In the genomic region with DNA sequence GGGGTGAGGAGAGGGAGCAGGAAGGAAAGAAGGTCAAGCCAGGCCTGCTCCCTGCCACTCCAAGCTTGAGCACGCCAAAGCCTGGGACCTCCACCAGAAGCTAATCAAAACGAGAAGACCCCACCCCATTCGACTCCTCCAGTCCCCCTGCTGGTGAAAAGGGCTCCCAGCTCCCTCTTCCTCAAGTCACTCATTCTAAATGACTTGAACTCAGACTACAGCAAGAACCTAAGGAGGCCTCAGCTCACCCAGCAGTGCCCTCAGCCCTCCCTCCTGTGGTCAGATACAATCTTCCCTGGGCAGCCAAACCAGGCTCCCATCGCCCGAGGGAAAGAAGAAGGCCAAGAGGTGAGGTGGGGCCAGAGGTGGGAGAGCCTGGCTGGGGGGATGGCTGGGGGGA, we compare ENCODE assay signal across 2 cellular contexts.
TF ChIP-seq lines count a peak whose summit lies in the region.

No MANE protein-coding gene starts in this region.

TF ChIP-seq in liver, 16 proteins besides CTCF, POLR2A, EP300 and RAD21:
- TF ChIP-seq JUND (IDR thresholded peaks at IDR 0.05) (no peak), HNF4G (IDR thresholded peaks at IDR 0.05) (no peak), HNF4A (conservative IDR thresholded peaks at IDR 0.05) (no peak), FOXA2 (IDR thresholded peaks at IDR 0.05) (no peak), RXRA (IDR thresholded peaks at IDR 0.05) (no peak), SP1 (IDR thresholded peaks at IDR 0.05) (no peak), YY1 (IDR thresholded peaks at IDR 0.05) (no peak), GABPA (IDR thresholded peaks at IDR 0.05 in 1 of 2, conservative IDR thresholded peaks at IDR 0.05 in 1 of 2) (no peak), NR2F2 (IDR thresholded peaks at IDR 0.05) (no peak), FOXA1 (IDR thresholded peaks at IDR 0.05) (no peak), TAF1 (conservative IDR thresholded peaks at IDR 0.05) (no peak), EGR1 (IDR thresholded peaks at IDR 0.05; ENCODE audit: low read depth in 2 of 2) (no peak)
- TF ChIP-seq, protein P1, sequence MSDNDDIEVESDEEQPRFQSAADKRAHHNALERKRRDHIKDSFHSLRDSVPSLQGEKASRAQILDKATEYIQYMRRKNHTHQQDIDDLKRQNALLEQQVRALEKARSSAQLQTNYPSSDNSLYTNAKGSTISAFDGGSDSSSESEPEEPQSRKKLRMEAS (IDR thresholded peaks at IDR 0.05), result no peak
- TF ChIP-seq, protein P2, sequence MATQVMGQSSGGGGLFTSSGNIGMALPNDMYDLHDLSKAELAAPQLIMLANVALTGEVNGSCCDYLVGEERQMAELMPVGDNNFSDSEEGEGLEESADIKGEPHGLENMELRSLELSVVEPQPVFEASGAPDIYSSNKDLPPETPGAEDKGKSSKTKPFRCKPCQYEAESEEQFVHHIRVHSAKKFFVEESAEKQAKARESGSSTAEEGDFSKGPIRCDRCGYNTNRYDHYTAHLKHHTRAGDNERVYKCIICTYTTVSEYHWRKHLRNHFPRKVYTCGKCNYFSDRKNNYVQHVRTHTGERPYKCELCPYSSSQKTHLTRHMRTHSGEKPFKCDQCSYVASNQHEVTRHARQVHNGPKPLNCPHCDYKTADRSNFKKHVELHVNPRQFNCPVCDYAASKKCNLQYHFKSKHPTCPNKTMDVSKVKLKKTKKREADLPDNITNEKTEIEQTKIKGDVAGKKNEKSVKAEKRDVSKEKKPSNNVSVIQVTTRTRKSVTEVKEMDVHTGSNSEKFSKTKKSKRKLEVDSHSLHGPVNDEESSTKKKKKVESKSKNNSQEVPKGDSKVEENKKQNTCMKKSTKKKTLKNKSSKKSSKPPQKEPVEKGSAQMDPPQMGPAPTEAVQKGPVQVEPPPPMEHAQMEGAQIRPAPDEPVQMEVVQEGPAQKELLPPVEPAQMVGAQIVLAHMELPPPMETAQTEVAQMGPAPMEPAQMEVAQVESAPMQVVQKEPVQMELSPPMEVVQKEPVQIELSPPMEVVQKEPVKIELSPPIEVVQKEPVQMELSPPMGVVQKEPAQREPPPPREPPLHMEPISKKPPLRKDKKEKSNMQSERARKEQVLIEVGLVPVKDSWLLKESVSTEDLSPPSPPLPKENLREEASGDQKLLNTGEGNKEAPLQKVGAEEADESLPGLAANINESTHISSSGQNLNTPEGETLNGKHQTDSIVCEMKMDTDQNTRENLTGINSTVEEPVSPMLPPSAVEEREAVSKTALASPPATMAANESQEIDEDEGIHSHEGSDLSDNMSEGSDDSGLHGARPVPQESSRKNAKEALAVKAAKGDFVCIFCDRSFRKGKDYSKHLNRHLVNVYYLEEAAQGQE (IDR thresholded peaks at IDR 0.05), result no peak
- TF ChIP-seq, protein P3, sequence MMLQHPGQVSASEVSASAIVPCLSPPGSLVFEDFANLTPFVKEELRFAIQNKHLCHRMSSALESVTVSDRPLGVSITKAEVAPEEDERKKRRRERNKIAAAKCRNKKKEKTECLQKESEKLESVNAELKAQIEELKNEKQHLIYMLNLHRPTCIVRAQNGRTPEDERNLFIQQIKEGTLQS (IDR thresholded peaks at IDR 0.05), result no peak
- TF ChIP-seq, protein P4, sequence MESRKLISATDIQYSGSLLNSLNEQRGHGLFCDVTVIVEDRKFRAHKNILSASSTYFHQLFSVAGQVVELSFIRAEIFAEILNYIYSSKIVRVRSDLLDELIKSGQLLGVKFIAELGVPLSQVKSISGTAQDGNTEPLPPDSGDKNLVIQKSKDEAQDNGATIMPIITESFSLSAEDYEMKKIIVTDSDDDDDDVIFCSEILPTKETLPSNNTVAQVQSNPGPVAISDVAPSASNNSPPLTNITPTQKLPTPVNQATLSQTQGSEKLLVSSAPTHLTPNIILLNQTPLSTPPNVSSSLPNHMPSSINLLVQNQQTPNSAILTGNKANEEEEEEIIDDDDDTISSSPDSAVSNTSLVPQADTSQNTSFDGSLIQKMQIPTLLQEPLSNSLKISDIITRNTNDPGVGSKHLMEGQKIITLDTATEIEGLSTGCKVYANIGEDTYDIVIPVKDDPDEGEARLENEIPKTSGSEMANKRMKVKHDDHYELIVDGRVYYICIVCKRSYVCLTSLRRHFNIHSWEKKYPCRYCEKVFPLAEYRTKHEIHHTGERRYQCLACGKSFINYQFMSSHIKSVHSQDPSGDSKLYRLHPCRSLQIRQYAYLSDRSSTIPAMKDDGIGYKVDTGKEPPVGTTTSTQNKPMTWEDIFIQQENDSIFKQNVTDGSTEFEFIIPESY (IDR thresholded peaks at IDR 0.05), result no peak
TF ChIP-seq in liver: peak in this region for 0.

TF ChIP-seq in HepG2, 621 proteins besides CTCF, POLR2A, EP300 and RAD21:
- TF ChIP-seq MTA1 (CRISPR knock-in tag; IDR thresholded peaks at IDR 0.05; ENCODE audit: borderline replicate concordance) (no peak), RBM22 (optimal IDR thresholded peaks at IDR 0.05; ENCODE audit: low read length) (no peak), KDM6A (CRISPR knock-in tag; IDR thresholded peaks at IDR 0.05; ENCODE audit: low read depth) (no peak), CENPX (CRISPR knock-in tag; IDR thresholded peaks at IDR 0.05) (no peak), FOXP1 (IDR thresholded peaks at IDR 0.05) (no peak), FOXP1 (CRISPR knock-in tag; IDR thresholded peaks at IDR 0.05) (no peak), SRSF1 (optimal IDR thresholded peaks at IDR 0.05; ENCODE audit: low read depth, low read length) (no peak), ARID2 (CRISPR knock-in tag; IDR thresholded peaks at IDR 0.05; ENCODE audit: borderline replicate concordance) (no peak), ZNF460 (CRISPR knock-in tag; IDR thresholded peaks at IDR 0.05; ENCODE audit: borderline replicate concordance) (no peak), ZNF703 (CRISPR knock-in tag; IDR thresholded peaks at IDR 0.05; ENCODE audit: borderline replicate concordance) (no peak), ATAD3A (CRISPR knock-in tag; IDR thresholded peaks at IDR 0.05) (no peak), NFKBIZ (CRISPR knock-in tag; IDR thresholded peaks at IDR 0.05) (no peak)
- TF ChIP-seq, protein P5, sequence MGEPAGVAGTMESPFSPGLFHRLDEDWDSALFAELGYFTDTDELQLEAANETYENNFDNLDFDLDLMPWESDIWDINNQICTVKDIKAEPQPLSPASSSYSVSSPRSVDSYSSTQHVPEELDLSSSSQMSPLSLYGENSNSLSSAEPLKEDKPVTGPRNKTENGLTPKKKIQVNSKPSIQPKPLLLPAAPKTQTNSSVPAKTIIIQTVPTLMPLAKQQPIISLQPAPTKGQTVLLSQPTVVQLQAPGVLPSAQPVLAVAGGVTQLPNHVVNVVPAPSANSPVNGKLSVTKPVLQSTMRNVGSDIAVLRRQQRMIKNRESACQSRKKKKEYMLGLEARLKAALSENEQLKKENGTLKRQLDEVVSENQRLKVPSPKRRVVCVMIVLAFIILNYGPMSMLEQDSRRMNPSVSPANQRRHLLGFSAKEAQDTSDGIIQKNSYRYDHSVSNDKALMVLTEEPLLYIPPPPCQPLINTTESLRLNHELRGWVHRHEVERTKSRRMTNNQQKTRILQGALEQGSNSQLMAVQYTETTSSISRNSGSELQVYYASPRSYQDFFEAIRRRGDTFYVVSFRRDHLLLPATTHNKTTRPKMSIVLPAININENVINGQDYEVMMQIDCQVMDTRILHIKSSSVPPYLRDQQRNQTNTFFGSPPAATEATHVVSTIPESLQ (CRISPR knock-in tag; conservative IDR thresholded peaks at IDR 0.05), result no peak
- TF ChIP-seq, protein P6, sequence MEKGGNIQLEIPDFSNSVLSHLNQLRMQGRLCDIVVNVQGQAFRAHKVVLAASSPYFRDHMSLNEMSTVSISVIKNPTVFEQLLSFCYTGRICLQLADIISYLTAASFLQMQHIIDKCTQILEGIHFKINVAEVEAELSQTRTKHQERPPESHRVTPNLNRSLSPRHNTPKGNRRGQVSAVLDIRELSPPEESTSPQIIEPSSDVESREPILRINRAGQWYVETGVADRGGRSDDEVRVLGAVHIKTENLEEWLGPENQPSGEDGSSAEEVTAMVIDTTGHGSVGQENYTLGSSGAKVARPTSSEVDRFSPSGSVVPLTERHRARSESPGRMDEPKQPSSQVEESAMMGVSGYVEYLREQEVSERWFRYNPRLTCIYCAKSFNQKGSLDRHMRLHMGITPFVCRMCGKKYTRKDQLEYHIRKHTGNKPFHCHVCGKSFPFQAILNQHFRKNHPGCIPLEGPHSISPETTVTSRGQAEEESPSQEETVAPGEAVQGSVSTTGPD (CRISPR knock-in tag; IDR thresholded peaks at IDR 0.05), result no peak
- TF ChIP-seq, protein P7, sequence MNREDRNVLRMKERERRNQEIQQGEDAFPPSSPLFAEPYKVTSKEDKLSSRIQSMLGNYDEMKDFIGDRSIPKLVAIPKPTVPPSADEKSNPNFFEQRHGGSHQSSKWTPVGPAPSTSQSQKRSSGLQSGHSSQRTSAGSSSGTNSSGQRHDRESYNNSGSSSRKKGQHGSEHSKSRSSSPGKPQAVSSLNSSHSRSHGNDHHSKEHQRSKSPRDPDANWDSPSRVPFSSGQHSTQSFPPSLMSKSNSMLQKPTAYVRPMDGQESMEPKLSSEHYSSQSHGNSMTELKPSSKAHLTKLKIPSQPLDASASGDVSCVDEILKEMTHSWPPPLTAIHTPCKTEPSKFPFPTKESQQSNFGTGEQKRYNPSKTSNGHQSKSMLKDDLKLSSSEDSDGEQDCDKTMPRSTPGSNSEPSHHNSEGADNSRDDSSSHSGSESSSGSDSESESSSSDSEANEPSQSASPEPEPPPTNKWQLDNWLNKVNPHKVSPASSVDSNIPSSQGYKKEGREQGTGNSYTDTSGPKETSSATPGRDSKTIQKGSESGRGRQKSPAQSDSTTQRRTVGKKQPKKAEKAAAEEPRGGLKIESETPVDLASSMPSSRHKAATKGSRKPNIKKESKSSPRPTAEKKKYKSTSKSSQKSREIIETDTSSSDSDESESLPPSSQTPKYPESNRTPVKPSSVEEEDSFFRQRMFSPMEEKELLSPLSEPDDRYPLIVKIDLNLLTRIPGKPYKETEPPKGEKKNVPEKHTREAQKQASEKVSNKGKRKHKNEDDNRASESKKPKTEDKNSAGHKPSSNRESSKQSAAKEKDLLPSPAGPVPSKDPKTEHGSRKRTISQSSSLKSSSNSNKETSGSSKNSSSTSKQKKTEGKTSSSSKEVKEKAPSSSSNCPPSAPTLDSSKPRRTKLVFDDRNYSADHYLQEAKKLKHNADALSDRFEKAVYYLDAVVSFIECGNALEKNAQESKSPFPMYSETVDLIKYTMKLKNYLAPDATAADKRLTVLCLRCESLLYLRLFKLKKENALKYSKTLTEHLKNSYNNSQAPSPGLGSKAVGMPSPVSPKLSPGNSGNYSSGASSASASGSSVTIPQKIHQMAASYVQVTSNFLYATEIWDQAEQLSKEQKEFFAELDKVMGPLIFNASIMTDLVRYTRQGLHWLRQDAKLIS (CRISPR knock-in tag; IDR thresholded peaks at IDR 0.05), result no peak
- TF ChIP-seq, protein P8, sequence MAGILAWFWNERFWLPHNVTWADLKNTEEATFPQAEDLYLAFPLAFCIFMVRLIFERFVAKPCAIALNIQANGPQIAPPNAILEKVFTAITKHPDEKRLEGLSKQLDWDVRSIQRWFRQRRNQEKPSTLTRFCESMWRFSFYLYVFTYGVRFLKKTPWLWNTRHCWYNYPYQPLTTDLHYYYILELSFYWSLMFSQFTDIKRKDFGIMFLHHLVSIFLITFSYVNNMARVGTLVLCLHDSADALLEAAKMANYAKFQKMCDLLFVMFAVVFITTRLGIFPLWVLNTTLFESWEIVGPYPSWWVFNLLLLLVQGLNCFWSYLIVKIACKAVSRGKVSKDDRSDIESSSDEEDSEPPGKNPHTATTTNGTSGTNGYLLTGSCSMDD (CRISPR knock-in tag; IDR thresholded peaks at IDR 0.05), result no peak
